2 cellular contexts compared by ENCODE assay signal in the genomic region with DNA sequence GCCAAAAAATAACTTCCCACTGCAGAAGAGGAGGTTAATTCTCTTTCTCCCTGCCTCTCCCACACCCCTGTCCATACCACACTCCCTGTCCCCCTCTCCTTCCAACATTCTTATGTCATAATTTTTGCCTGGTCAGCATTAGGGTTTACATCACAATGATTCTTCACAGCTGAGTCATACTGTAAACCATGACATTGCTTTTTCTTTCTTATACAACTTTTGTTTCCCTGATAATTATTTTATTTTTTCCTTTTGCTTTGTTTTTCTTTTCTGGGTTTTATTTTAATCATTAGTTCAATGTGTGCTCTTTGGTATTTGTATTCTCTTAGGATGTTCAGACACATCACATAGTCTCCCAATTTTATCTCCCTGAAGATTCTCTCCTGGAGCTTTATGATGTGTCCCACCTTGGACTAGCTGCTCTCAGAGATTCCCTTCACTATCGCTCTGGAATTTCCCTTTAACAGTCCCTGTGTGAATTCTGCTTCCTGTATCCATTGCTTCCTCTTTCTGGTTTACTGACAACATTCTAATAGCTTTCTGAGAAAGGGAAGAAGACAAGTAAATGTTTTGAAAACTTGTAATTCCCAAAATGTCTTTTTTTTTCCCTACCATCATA.
A peak's percentile ranks its signal among the peaks of the same experiment; 100 is the strongest.
TF ChIP-seq lines count a peak whose summit lies in the region.

No MANE protein-coding gene starts in this region.

TF ChIP-seq in IMR-90, 13 proteins besides CTCF, POLR2A, EP300 and RAD21:
- TF ChIP-seq MAFK (IDR thresholded peaks at IDR 0.05; ENCODE audit: low read depth, low read length): peak; percentile 82
- TF ChIP-seq SMC3 (IDR thresholded peaks at IDR 0.05; ENCODE audit: low read depth, low read length): no peak
- TF ChIP-seq BHLHE40 (IDR thresholded peaks at IDR 0.05; ENCODE audit: low read depth, low read length): no peak
TF ChIP-seq in IMR-90: peak in this region for 1.

TF ChIP-seq in K562, 482 proteins besides CTCF, POLR2A, EP300 and RAD21:
- TF ChIP-seq, protein P1, sequence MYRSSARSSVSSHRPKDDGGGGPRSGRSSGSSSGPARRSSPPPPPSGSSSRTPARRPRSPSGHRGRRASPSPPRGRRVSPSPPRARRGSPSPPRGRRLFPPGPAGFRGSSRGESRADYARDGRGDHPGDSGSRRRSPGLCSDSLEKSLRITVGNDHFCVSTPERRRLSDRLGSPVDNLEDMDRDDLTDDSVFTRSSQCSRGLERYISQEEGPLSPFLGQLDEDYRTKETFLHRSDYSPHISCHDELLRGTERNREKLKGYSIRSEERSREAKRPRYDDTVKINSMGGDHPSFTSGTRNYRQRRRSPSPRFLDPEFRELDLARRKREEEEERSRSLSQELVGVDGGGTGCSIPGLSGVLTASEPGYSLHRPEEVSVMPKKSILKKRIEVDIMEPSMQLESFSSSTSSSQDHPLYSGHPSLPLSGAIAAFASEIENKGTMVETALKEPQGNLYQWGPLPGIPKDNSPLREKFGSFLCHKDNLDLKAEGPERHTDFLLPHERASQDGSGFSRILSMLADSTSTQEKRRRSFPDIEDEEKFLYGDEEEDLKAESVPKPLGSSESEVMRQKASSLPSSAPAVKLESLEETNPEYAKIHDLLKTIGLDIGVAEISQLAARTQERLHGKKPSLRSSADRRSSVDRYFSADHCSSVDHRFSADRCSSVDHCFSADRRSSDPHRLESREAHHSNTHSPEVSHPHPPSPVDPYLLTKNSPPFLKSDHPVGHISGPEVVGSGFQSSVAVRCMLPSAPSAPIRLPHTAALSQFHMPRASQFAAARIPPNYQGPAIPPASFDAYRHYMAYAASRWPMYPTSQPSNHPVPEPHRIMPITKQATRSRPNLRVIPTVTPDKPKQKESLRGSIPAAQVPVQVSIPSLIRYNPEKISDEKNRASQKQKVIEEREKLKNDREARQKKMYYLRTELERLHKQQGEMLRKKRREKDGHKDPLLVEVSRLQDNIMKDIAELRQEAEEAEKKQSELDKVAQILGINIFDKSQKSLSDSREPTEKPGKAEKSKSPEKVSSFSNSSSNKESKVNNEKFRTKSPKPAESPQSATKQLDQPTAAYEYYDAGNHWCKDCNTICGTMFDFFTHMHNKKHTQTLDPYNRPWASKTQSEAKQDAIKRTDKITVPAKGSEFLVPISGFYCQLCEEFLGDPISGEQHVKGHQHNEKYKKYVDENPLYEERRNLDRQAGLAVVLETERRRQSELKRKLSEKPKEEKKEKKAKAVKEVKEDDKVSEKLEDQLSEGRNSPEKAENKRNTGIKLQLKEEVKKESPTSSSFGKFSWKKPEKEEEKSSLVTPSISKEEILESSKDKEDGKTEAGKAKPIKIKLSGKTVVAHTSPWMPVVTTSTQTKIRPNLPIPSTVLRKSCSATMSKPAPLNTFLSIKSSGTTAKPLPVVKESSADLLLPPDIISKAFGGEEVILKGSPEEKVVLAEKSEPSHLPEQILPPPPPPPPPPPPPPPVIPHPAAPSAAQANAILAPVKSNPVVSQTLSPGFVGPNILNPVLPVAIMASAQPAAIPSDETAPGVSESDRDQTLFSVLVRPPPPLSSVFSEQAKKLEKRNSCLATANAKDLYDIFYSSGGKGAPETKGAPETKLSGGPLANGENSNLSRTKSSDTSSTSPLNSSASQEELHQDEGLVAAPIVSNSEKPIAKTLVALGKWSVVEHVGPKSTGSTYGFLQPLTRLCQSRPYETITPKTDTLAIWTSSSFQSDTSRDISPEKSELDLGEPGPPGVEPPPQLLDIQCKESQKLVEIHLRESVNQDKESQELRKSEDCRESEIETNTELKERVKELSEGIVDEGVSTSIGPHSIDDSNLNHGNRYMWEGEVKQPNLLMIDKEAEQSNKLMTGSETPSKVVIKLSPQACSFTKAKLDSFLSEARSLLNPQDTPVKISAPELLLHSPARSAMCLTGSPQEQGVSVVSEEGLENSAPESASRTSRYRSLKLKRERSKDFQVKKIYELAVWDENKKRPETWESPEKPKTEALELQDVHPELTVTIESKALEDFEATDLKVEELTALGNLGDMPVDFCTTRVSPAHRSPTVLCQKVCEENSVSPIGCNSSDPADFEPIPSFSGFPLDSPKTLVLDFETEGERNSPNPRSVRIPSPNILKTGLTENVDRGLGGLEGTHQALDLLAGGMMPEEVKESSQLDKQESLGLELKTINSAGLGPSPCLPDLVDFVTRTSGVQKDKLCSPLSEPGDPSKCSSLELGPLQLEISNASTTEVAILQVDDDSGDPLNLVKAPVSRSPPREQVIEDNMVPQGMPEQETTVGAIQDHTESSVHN (IDR thresholded peaks at IDR 0.05; ENCODE audit: borderline replicate concordance in 1 of 2, low read depth in 1 of 2): peak in 1 of 2 experiments; percentile 87; a peak in 2 of 4 replicates
- TF ChIP-seq TRIM24 (IDR thresholded peaks at IDR 0.05): peak in 1 of 2 experiments; percentile 34; a peak in 1 of 4 replicates
- TF ChIP-seq MECOM (CRISPR knock-in tag; IDR thresholded peaks at IDR 0.05): no peak
- TF ChIP-seq, protein P2, sequence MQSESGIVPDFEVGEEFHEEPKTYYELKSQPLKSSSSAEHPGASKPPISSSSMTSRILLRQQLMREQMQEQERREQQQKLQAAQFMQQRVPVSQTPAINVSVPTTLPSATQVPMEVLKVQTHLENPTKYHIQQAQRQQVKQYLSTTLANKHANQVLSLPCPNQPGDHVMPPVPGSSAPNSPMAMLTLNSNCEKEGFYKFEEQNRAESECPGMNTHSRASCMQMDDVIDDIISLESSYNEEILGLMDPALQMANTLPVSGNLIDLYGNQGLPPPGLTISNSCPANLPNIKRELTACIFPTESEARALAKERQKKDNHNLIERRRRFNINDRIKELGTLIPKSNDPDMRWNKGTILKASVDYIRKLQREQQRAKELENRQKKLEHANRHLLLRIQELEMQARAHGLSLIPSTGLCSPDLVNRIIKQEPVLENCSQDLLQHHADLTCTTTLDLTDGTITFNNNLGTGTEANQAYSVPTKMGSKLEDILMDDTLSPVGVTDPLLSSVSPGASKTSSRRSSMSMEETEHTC (IDR thresholded peaks at IDR 0.05): no peak
- TF ChIP-seq NFE2L1 (tag; IDR thresholded peaks at IDR 0.05; ENCODE audit: borderline replicate concordance, low read depth): peak; percentile 46; the same call in 1 of the 2 replicates
- TF ChIP-seq MXI1 (IDR thresholded peaks at IDR 0.05; ENCODE audit: low read depth, low read length): no peak
- TF ChIP-seq MAFF (IDR thresholded peaks at IDR 0.05; ENCODE audit: low read length): peak; percentile 93
- peak; percentile 58 for TF ChIP-seq TAF9B (IDR thresholded peaks at IDR 0.05; ENCODE audit: partially characterized antibody)
- peak; percentile 40; the same call in 1 of the 2 replicates for TF ChIP-seq SMARCE1 (IDR thresholded peaks at IDR 0.05)
- TF ChIP-seq ARID1B (IDR thresholded peaks at IDR 0.05): peak; percentile 62
- no peak for TF ChIP-seq ATF1 (CRISPR knock-in tag; IDR thresholded peaks at IDR 0.05)
- peak; percentile 36; the same call in 1 of the 2 replicates for TF ChIP-seq ATF1 (tag; IDR thresholded peaks at IDR 0.05)
- no peak for TF ChIP-seq HOXB6 (CRISPR knock-in tag; IDR thresholded peaks at IDR 0.05; ENCODE audit: borderline replicate concordance)
- peak; percentile 64; the same call in 1 of the 2 replicates for TF ChIP-seq JUND (IDR thresholded peaks at IDR 0.05; ENCODE audit: borderline replicate concordance, low read depth, low read length)
- TF ChIP-seq JUND (tag; IDR thresholded peaks at IDR 0.05; ENCODE audit: borderline replicate concordance, low read depth, low read length): peak; percentile 85; the same call in 2 of the 3 replicates
- TF ChIP-seq C11orf30 (IDR thresholded peaks at IDR 0.05; ENCODE audit: low read depth): peak; percentile 99
- TF ChIP-seq CREB1 (IDR thresholded peaks at IDR 0.05): peak; percentile 33; the same call in 1 of the 2 replicates
- TF ChIP-seq CREB1 (CRISPR knock-in tag; IDR thresholded peaks at IDR 0.05): no peak
- TF ChIP-seq BACH1 (tag; IDR thresholded peaks at IDR 0.05): peak; percentile 95
- TF ChIP-seq ZNF316 (IDR thresholded peaks at IDR 0.05): peak; percentile 100
- no peak for TF ChIP-seq SP1 (CRISPR knock-in tag; IDR thresholded peaks at IDR 0.05)
- TF ChIP-seq, protein P3, sequence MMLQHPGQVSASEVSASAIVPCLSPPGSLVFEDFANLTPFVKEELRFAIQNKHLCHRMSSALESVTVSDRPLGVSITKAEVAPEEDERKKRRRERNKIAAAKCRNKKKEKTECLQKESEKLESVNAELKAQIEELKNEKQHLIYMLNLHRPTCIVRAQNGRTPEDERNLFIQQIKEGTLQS (IDR thresholded peaks at IDR 0.05): peak; percentile 83
- TF ChIP-seq, protein P3 (CRISPR knock-in tag; conservative IDR thresholded peaks at IDR 0.05): no peak
- peak; percentile 94 for TF ChIP-seq MAFK (IDR thresholded peaks at IDR 0.05; ENCODE audit: low read length)
- TF ChIP-seq FOSL1 (tag; conservative IDR thresholded peaks at IDR 0.05): peak; percentile 78
- peak; percentile 12 for TF ChIP-seq DACH1 (IDR thresholded peaks at IDR 0.05; ENCODE audit: partially characterized antibody)
- TF ChIP-seq CBFA2T3 (IDR thresholded peaks at IDR 0.05): 0 out of 2 replicates have a peak, but pooled peaks have one; percentile 5
- TF ChIP-seq MAFG (tag; conservative IDR thresholded peaks at IDR 0.05): peak; percentile 99
- TF ChIP-seq DPF2 (IDR thresholded peaks at IDR 0.05): peak; percentile 77
- TF ChIP-seq SMARCA4 (IDR thresholded peaks at IDR 0.05): peak; percentile 65
- TF ChIP-seq, protein P4, sequence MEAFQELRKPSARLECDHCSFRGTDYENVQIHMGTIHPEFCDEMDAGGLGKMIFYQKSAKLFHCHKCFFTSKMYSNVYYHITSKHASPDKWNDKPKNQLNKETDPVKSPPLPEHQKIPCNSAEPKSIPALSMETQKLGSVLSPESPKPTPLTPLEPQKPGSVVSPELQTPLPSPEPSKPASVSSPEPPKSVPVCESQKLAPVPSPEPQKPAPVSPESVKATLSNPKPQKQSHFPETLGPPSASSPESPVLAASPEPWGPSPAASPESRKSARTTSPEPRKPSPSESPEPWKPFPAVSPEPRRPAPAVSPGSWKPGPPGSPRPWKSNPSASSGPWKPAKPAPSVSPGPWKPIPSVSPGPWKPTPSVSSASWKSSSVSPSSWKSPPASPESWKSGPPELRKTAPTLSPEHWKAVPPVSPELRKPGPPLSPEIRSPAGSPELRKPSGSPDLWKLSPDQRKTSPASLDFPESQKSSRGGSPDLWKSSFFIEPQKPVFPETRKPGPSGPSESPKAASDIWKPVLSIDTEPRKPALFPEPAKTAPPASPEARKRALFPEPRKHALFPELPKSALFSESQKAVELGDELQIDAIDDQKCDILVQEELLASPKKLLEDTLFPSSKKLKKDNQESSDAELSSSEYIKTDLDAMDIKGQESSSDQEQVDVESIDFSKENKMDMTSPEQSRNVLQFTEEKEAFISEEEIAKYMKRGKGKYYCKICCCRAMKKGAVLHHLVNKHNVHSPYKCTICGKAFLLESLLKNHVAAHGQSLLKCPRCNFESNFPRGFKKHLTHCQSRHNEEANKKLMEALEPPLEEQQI (IDR thresholded peaks at IDR 0.05): no peak
- peak; percentile 71 for TF ChIP-seq NFE2 (IDR thresholded peaks at IDR 0.05; ENCODE audit: low read depth)
